7 cellular contexts compared by ENCODE assay signal in the genomic region with DNA sequence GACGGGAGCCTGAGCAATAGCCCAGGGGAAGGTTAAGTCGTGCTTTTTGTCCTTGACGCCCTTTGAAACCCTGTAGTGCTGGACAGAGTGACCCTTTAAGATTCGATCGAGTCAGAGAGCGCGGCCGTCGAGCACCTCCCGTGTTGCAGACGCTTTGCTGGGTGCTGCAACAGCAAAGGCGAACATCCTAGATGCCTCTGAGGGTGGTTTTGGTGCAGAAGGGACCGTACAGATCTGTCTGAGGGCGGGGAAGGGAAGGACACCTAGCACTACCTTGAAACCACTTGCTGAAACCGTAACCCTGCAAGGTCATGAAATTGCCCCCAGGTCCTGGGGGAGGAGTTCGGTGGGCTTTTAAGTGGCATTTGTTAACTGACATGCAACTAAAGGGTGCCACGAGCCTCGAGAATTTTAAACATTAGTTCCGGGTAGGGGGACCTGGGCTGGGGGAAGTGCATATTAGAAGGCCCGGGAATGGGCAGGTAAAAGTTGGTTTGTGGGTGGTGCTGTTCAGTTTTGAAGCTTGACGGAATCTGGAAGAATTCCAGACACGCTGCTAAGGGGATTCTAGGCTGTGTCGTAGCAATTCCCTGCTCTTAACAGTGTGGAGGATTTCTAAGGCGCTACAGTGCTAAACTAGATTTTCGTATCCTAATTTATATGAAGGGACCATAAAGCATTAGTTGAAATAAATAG. TPM values are rescaled to one million over a fixed set of nuclear protein-coding genes. Genes with fewer than 3 reads are reported as not detected.
DNase-seq lines count a peak whose midpoint lies in the region; ATAC-seq and TF ChIP-seq lines count a peak whose summit lies in the region.

No MANE protein-coding gene starts in this region.

- H3K27ac Mint-ChIP-seq in activated CD4-positive, alpha-beta memory T cell treated with anti-CD3 and anti-CD28 coated beads for 36 hours = no peak overlapping the region

- H3K36me3 ChIP-seq in KOPT-K1 (ENCODE audit: insufficient read depth, low read length) = peaks cover 43% of the 10 kb centered on the region
- peaks cover 40% of the 10 kb centered on the region for H3K36me3 ChIP-seq in mesodermal cell (ENCODE audit: control insufficient read depth, insufficient read depth, low read length)

- H3K4me3 ChIP-seq in GM12865 (ENCODE audit: low read depth, low read length) (peak overlapping the region; percentile 99), mesodermal cell (ENCODE audit: extremely low read depth, insufficient read depth, low read length, poor library complexity, severe bottlenecking) (peak overlapping the region; percentile 98)

- H3K9me3 Mint-ChIP-seq in activated CD4-positive, alpha-beta memory T cell treated with anti-CD3 and anti-CD28 coated beads for 36 hours = no peaks in the 10 kb centered on the region

- no peaks in the 10 kb centered on the region for H3K27me3 Mint-ChIP-seq in activated CD4-positive, alpha-beta memory T cell treated with anti-CD3 and anti-CD28 coated beads for 36 hours

- H3K4me1 Mint-ChIP-seq in activated CD4-positive, alpha-beta memory T cell treated with anti-CD3 and anti-CD28 coated beads for 36 hours (ENCODE audit: low read depth) = peaks cover 48% of the 10 kb centered on the region

- CTCF ChIA-PET in activated CD4-positive, alpha-beta memory T cell treated with anti-CD3 and anti-CD28 coated beads for 36 hours (lab: Charles Lee) = interaction anchor here (1.0 to 1.2 kb wide), 4 partner anchors 29 to 263 kb away, joined by 3 to 4 read pairs (median 3); a partner anchor contains a TSS

- H3K27ac ChIP-seq in KOPT-K1 (ENCODE audit: low read depth, low read length, poor library complexity, severe bottlenecking) (peak overlapping the region; percentile 88), cingulate gyrus (ENCODE audit: low read depth, low read length) (peak overlapping the region; percentile 83), mesodermal cell (ENCODE audit: low read depth, low read length, severe bottlenecking) (peak overlapping the region; percentile 67)

- WGBS in mesodermal cell (ENCODE audit: insufficient coverage in 2 of 2), 2 experiments = 4% methylated on average over 17 of the region's 25 CpGs

- ATAC-seq in GM21619 (IDR thresholded peaks at IDR 0.05; ENCODE audit: unreplicated experiment) = peak; percentile 13

- no peak overlapping the region for H3K4me3 Mint-ChIP-seq in activated CD4-positive, alpha-beta memory T cell treated with anti-CD3 and anti-CD28 coated beads for 36 hours

- H3K36me3 Mint-ChIP-seq in activated CD4-positive, alpha-beta memory T cell treated with anti-CD3 and anti-CD28 coated beads for 36 hours = peaks cover 24% of the 10 kb centered on the region

- no peaks in the 10 kb centered on the region for H3K9me3 ChIP-seq in KOPT-K1 (ENCODE audit: insufficient read depth, low read length, poor library complexity, severe bottlenecking)
- no peaks in the 10 kb centered on the region for H3K9me3 ChIP-seq in mesodermal cell (ENCODE audit: control insufficient read depth, low read length)

- peaks cover 12% of the 10 kb centered on the region for H3K4me1 ChIP-seq in mesodermal cell (ENCODE audit: control insufficient read depth, insufficient read depth, low read length, poor library complexity, severe bottlenecking)

- POLR2A ChIA-PET in activated CD4-positive, alpha-beta memory T cell treated with anti-CD3 and anti-CD28 coated beads for 36 hours (lab: Charles Lee) = interaction anchor here (0.8 to 1.7 kb wide), 5 partner anchors 27 to 349 kb away, joined by 3 to 29 read pairs (median 4); a partner anchor contains a TSS

- TF ChIP-seq CTCF in GM12865 (IDR thresholded peaks at IDR 0.05; ENCODE audit: insufficient read depth, low read depth, low read length, missing control alignments) = no peak

- intact Hi-C loops in activated CD4-positive, alpha-beta memory T cell treated with anti-CD3 and anti-CD28 coated beads for 36 hours (cut with micrococcal nuclease) = loop anchor here (1.0 kb wide), 1 partner anchor 30 kb away; a partner anchor contains a TSS

- DNase-seq in GM12865 (ENCODE audit: low read depth) = no peak
- DNase-seq in activated CD4-positive, alpha-beta memory T cell treated with anti-CD3 and anti-CD28 coated beads for 36 hours = no peak
- DNase-seq in AML-193 (lab: John Stamatoyannopoulos, UW) = no peak

RNA-seq across cellular contexts. Expression of a gene that starts 0.8 kb away (rescaled TPM):
- polyA plus RNA-seq in mesodermal cell (2013, experiment 1 of 2) = 296 TPM
- polyA plus RNA-seq in mesodermal cell (2013, experiment 2 of 2) = 330 TPM
- total RNA-seq in activated CD4-positive, alpha-beta memory T cell treated with anti-CD3 and anti-CD28 coated beads for 36 hours = 100 to 1,000 TPM; 281 to 295 TPM

RNA-seq across cellular contexts. Expression of a gene that starts 1.0 kb away (rescaled TPM):
- 21.3 TPM for polyA plus RNA-seq in mesodermal cell (2013, experiment 1 of 2)
- polyA plus RNA-seq in mesodermal cell (2013, experiment 2 of 2) = 18.5 TPM
- total RNA-seq in activated CD4-positive, alpha-beta memory T cell treated with anti-CD3 and anti-CD28 coated beads for 36 hours = 10 to 100 TPM; 10.9 to 11.5 TPM

RNA-seq across cellular contexts. Expression of a gene that starts 29.5 kb away (rescaled TPM):
- polyA plus RNA-seq in mesodermal cell (2013, experiment 1 of 2) = 12.0 TPM
- 10.9 TPM for polyA plus RNA-seq in mesodermal cell (2013, experiment 2 of 2)
- total RNA-seq in activated CD4-positive, alpha-beta memory T cell treated with anti-CD3 and anti-CD28 coated beads for 36 hours = 10 to 100 TPM; 12.2 to 12.3 TPM
